In the genomic region with DNA sequence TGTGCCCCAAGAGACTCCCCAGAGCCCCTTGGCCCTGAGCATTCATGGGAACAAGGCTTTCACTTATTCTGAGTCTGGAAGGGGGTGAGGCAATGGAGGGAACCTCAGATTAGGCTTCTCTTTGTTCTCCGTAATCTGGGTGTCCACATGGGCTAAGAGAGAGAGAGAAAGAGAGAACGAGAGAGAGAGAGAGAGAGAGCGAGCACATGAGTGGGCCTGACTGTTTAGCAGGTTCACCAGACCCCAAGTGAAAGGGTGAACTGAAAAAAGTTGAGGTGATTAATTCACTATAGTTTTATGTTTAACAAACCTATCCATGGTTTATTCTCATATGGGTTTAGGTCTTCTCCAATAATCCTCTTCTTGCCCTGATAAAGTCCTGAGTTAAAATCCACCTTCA, we compare ENCODE assay signal across 34 cellular contexts.
"Had no signal": no experiment of that assay in that cellular context is flagged by ENCODE, and none has a peak within 500 bp of the region (broad histone marks: within the 10 kb centered on the region; RNA-seq: fewer than 3 reads in every experiment).

No MANE protein-coding gene starts in this region.

- DNase-seq: Karpas-422, Kasumi-1, MG63, MM.1S, MV-4-11, NCI-H1048, NCI-H1092, NCI-H1092 treated with DMSO at 0.1 percent for 48 hours, NCI-H1105, NCI-H1105 treated with DMSO at 0.1 percent for 48 hours, NCI-H1417, NCI-H1417 treated with DMSO at 0.1 percent for 48 hours, NCI-H1436, NCI-H1436 treated with DMSO at 0.1 percent for 48 hours, NCI-H146, NCI-H1694, NCI-H1694 treated with DMSO at 0.1 percent for 48 hours, NCI-H187, NCI-H187 treated with DMSO at 0.1 percent for 48 hours, NCI-H1930, NCI-H2029, NCI-H2029 treated with DMSO at 0.1 percent for 48 hours, NCI-H2081, NCI-H2081 treated with DMSO at 0.1 percent for 48 hours, NCI-H2107, NCI-H2171, NCI-H2171 treated with DMSO at 0.1 percent for 48 hours, NCI-H2227 treated with DMSO at 0.1 percent for 48 hours, NCI-H226, NCI-H345, NCI-H446, NCI-H446 treated with DMSO at 0.1 percent for 48 hours, NCI-H510A, NCI-H510A treated with DMSO at 0.1 percent for 48 hours had no signal

- H3K36me3 ChIP-seq: MG63 had no signal

- H3K9me3 ChIP-seq: MG63 had no signal

- H3K4me3 ChIP-seq: MG63 had no signal
